ENCODE assay signal across 8 cellular contexts in the genomic region with DNA sequence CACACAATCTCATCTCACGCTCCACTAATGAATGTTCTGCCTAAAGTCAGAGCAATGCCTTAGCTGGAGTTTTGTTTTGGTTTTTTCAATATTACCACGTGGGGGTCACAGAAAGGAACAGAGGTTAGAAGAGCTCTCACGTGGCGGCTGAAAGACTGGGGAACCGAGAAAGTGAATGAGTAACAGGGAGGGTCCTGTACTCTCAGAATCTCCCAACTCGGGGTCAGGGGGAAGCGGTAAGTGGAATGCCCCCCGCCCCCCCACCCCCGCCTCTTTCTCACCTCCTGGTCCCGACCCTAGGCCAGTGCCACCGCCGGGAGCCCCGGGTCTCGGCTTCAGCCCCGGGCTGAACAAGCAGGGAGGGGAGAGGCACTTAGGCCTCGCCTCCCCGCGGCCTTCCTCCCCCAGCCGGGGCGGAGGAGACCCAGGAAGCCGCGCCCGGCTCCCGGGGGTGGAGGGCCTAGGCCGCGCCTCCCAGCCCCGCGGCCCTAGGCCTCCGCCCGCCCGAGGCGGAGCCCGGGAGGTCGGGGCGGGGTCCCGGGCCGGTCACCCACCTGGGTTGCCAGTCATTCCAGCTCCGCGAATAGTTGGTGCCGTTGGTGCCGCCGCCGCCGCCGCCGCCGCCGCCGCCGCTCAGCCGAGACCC.
A peak's percentile ranks its signal among the peaks of the same experiment; 100 is the strongest.
DNase-seq lines count a peak whose midpoint lies in the region; ATAC-seq and TF ChIP-seq lines count a peak whose summit lies in the region.
"Not testable (repeated sequence)": the region's sequence is repeated elsewhere in the genome, so short reads cannot be mapped to it uniquely, and the experiment has no call there.

No MANE protein-coding gene starts in this region.

- H3K36me3 Mint-ChIP-seq in MCF 10A (ENCODE audit: insufficient read depth, unreplicated experiment): peaks cover 21% of the 10 kb centered on the region
- H3K36me3 Mint-ChIP-seq in type B pancreatic cell: not testable (repeated sequence)

- POLR2A ChIA-PET in MCF 10A (lab: Yijun Ruan, JAX): interaction anchor here (0.6 to 1.8 kb wide), 7 partner anchors 19 to 1641 kb away, joined by 3 to 9 read pairs (median 4); a partner anchor contains a TSS

- not testable (repeated sequence) for H3K9me3 ChIP-seq in iPS-18a (ENCODE audit: control insufficient read depth, low read depth, low read length)

- H3K4me3 ChIP-seq in iPS-18a (ENCODE audit: low read length): peak overlapping the region; percentile 72

- not testable (repeated sequence) for BruUV-seq in MCF 10A (replicated peaks; lab: Mats Ljungman, UMichigan)

- not testable (repeated sequence) for TF ChIP-seq CTCF in MCF 10A (IDR thresholded peaks at IDR 0.05; ENCODE audit: unreplicated experiment); type B pancreatic cell (conservative IDR thresholded peaks at IDR 0.05)

- intact Hi-C loops in MCF 10A (cut with micrococcal nuclease); sciatic nerve (cut with DNase I): not testable (repeated sequence)

- CTCF ChIA-PET in MCF 10A (lab: Yijun Ruan, JAX): interaction anchor here (0.6 kb wide), 1 partner anchor 899 kb away, joined by 4 read pairs; no protein-coding TSS in a partner anchor

- not testable (repeated sequence) for H3K4me1 Mint-ChIP-seq in MCF 10A (ENCODE audit: insufficient read depth, unreplicated experiment); type B pancreatic cell (ENCODE audit: unreplicated experiment)

- not testable (repeated sequence) for H3K27me3 ChIP-seq in iPS-18a (ENCODE audit: control insufficient read depth, insufficient read depth, low read length)

- H3K27ac ChIP-seq in iPS-18a (ENCODE audit: low read length): not testable (repeated sequence)

- DNase-seq in NCI-H146 (lab: John Stamatoyannopoulos, UW) (peak; percentile 81), MCF 10A (ENCODE audit: unreplicated experiment) (peak; percentile 78), type B pancreatic cell (ENCODE audit: extremely low spot score, unreplicated experiment) (peak; percentile 75)
- DNase-seq in activated CD4-positive, alpha-beta T cell treated with anti-CD3 and anti-CD28 coated beads for 24 hours (ENCODE audit: low read depth in 2 of 2): peak; percentile 33 to 35
- not testable (repeated sequence) for DNase-seq in sciatic nerve (ENCODE audit: low spot score)

- H3K27me3 Mint-ChIP-seq in MCF 10A (ENCODE audit: insufficient read depth, unreplicated experiment); type B pancreatic cell: not testable (repeated sequence)

- ATAC-seq in GM18867 (IDR thresholded peaks at IDR 0.05; ENCODE audit: unreplicated experiment) (peak; percentile 54), HG02938 (IDR thresholded peaks at IDR 0.05; ENCODE audit: unreplicated experiment) (peak; percentile 38), sciatic nerve (peak; percentile 50)

- H3K4me3 Mint-ChIP-seq in MCF 10A (ENCODE audit: unreplicated experiment) (peak overlapping the region; percentile 91), type B pancreatic cell (peak overlapping the region; percentile 92)

- not testable (repeated sequence) for H3K9ac ChIP-seq in iPS-18a (ENCODE audit: low read length)

- H3K4me1 ChIP-seq in iPS-18a (ENCODE audit: control insufficient read depth, low read depth, low read length): not testable (repeated sequence)

- not testable (repeated sequence) for H3K9me3 Mint-ChIP-seq in MCF 10A (ENCODE audit: unreplicated experiment); type B pancreatic cell

- peak overlapping the region; percentile 75 for H3K27ac Mint-ChIP-seq in MCF 10A (ENCODE audit: low read depth, unreplicated experiment)
- peak overlapping the region; percentile 88 for H3K27ac Mint-ChIP-seq in type B pancreatic cell

- H3K36me3 ChIP-seq in iPS-18a (ENCODE audit: control insufficient read depth, low read depth, low read length): not testable (repeated sequence)
